9 cellular contexts compared by ENCODE assay signal in the genomic region with DNA sequence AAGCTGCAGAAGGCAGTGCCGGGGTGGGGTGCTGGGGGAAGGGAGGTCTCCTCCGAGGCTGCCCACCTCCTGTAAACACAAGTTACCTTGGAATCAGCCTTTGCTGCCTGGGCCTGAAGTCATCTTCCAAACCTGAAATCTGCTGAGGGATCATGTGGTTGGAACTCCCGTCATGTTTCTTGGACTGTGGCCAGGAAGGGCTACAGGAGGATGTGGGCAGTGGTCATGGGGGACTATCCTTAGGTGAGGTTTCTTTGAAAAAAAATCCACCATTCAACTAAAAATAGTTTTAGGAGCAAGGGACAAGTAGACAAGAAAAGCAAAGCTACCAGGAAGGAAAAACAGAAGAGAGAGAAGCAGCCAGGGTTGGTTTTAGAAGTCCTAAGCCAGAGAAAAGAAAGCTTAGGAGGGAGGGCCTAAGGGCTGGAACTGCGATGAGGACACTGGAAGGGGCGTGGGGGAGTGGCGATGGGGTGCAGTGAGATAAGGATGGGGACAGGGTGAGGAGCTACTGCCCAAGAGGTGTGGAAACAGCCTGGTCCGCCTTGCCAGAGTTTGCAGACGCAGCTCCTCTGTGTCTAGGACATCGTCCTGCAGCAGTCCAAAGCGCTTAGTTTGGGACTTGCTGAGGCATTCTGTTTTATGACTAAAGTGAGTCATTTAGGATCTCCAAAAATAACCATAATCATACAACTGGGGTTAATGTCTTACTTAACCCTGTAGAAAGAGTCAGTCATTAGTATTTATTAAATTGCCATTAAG.
DNase-seq lines count a peak whose midpoint lies in the region; ATAC-seq and TF ChIP-seq lines count a peak whose summit lies in the region.
"Had no signal": no experiment of that assay in that cellular context is flagged by ENCODE, and none has a peak within 500 bp of the region (broad histone marks: within the 10 kb centered on the region; RNA-seq: fewer than 3 reads in every experiment).

No MANE protein-coding gene starts in this region.

- TF ChIP-seq POLR2A in body of pancreas (IDR thresholded peaks at IDR 0.05), result no peak
- TF ChIP-seq POLR2A in prostate gland (IDR thresholded peaks at IDR 0.05), result no peak

- peak; percentile 51 for ATAC-seq in GM19025 (IDR thresholded peaks at IDR 0.05; ENCODE audit: low read depth, unreplicated experiment)
- peak; percentile 41 for ATAC-seq in HG03196 (IDR thresholded peaks at IDR 0.05; ENCODE audit: unreplicated experiment)
- no peak for ATAC-seq in body of pancreas
- ATAC-seq in GM21723 (IDR thresholded peaks at IDR 0.05; ENCODE audit: unreplicated experiment), result no peak

- H3K9me3 ChIP-seq in body of pancreas (no peaks in the 10 kb centered on the region), tibial artery (no peaks in the 10 kb centered on the region), prostate gland (no peaks in the 10 kb centered on the region)

- H3K27me3 ChIP-seq in body of pancreas, result no peaks in the 10 kb centered on the region
- no peaks in the 10 kb centered on the region for H3K27me3 ChIP-seq in tibial artery
- H3K27me3 ChIP-seq in prostate gland (replicated peaks; ENCODE audit: insufficient read depth), result no peaks in the 10 kb centered on the region

- TF ChIP-seq CTCF in body of pancreas (IDR thresholded peaks at IDR 0.05) (no peak), tibial artery (IDR thresholded peaks at IDR 0.05) (no peak), prostate gland (IDR thresholded peaks at IDR 0.05) (no peak)

- H3K27ac ChIP-seq in body of pancreas, result no peak overlapping the region
- H3K27ac ChIP-seq in tibial artery, result peak overlapping the region; percentile 57 to 65
- no peak overlapping the region for H3K27ac ChIP-seq in prostate gland

- H3K4me3 ChIP-seq in body of pancreas (no peak overlapping the region), tibial artery (peak overlapping the region in 1 of 2 donors; percentile 22), prostate gland (no peak overlapping the region)

- intact Hi-C loops in body of pancreas (cut with DNase I), result no loop called here
- intact Hi-C loops in tibial artery (cut with DNase I; ENCODE audit: low total_unique reads), result loop anchor here (2.0 kb wide), 1 partner anchor 152 kb away; a partner anchor contains a TSS
- intact Hi-C loops in prostate gland (cut with DNase I), result no loop called here

- H3K4me1 ChIP-seq in body of pancreas (peaks cover 11% of the 10 kb centered on the region), tibial artery (peaks cover 0 to 46% (median 30%) of the 10 kb centered on the region in 4 donors), prostate gland (replicated peaks) (no peaks in the 10 kb centered on the region)

- 61 to 71% methylated on average over 10 of the region's 10 CpGs for WGBS in body of pancreas, 2 donors
- 62% methylated on average over 10 of the region's 10 CpGs for WGBS in prostate gland

- H3K36me3 ChIP-seq in body of pancreas (replicated peaks in 1 of 2; ENCODE audit: insufficient read depth in 1 of 2, low read depth in 2 of 2), result no peaks in the 10 kb centered on the region
- no peaks in the 10 kb centered on the region for H3K36me3 ChIP-seq in tibial artery
- no peaks in the 10 kb centered on the region for H3K36me3 ChIP-seq in prostate gland

- DNase-seq in body of pancreas, result peak in 3 of 4 donors; percentile 7 to 13 (median 7)
- peak; percentile 53 to 74 for DNase-seq in tibial artery
- DNase-seq in prostate gland (ENCODE audit: low spot score), result no peak
- DNase-seq in HuH-7 (ENCODE audit: low spot score), result no peak
- DNase-seq: foreskin melanocyte, NCI-H774 had no signal

Comparison
In these comparisons a context has a peak if more than half of its experiments do, and no peak if none do; other contexts are left out.
1. ATAC-seq: peak in GM19025 (single experiment) and HG03196 (single experiment); none in body of pancreas (single experiment) and GM21723 (single experiment).
2. DNase-seq: peak in body of pancreas (3 of 4) and tibial artery (2 of 2); none in prostate gland (single experiment) and HuH-7 (single experiment).
3. H3K27ac ChIP-seq: peak in tibial artery (2 of 2); none in body of pancreas (0 of 4) and prostate gland (0 of 2).